In genomic region chr9:114317665-114318357, GRCh38 we compare ENCODE assay signal across 13 cellular contexts. TPM values are rescaled to one million over a fixed set of nuclear protein-coding genes. Genes with fewer than 3 reads are reported as not detected.
DNase-seq lines count a peak whose midpoint lies in the region; ATAC-seq and TF ChIP-seq lines count a peak whose summit lies in the region.
"Had no signal": no experiment of that assay in that cellular context is flagged by ENCODE, and none has a peak within 500 bp of the region (broad histone marks: within the 10 kb centered on the region; RNA-seq: fewer than 3 reads in every experiment).

No MANE protein-coding gene starts in this region.

- no peaks in the 10 kb centered on the region for H3F3A ChIP-seq in SU-DHL-6 (ENCODE audit: insufficient read depth)

- DNase-seq in AG09309 (ENCODE audit: low read depth), result peak; percentile 83
- peak; percentile 64 for DNase-seq in H4 (ENCODE audit: low spot score)
- no peak for DNase-seq in left lobe of liver (ENCODE audit: low spot score)
- no peak for DNase-seq in NCI-H1694 treated with DMSO at 0.1 percent for 48 hours (lab: John Stamatoyannopoulos, UW)
- DNase-seq in 8988T, result no peak
- DNase-seq in GDM1 (lab: John Stamatoyannopoulos, UW), result no peak
- DNase-seq: activated naive CD8-positive, alpha-beta T cell treated with anti-CD3 and anti-CD28 coated beads, Interleukin-2, amount 10 ng/mL, durations not matched to agents 7 days and 5 days; EL; NCI-H69; right cardiac atrium had no signal

- H3K79me2 ChIP-seq in SU-DHL-6 (ENCODE audit: insufficient read depth, low read length), result no peaks in the 10 kb centered on the region

- no peak overlapping the region for H3K27ac ChIP-seq in SU-DHL-6 (ENCODE audit: low read depth, low read length)

- ATAC-seq in left lobe of liver, result peak; percentile 14
- no peak for ATAC-seq in GM21367 (IDR thresholded peaks at IDR 0.05; ENCODE audit: unreplicated experiment)
- ATAC-seq: left lung, right cardiac atrium had no signal

- no peaks in the 10 kb centered on the region for H4K20me1 ChIP-seq in SU-DHL-6 (ENCODE audit: low read depth, low read length)

- no peaks in the 10 kb centered on the region for H3K27me3 ChIP-seq in SU-DHL-6 (ENCODE audit: low read length)
- H3K27me3 ChIP-seq: left lung had no signal

- H3K36me3 ChIP-seq in SU-DHL-6 (ENCODE audit: low read length), result no peaks in the 10 kb centered on the region
- H3K36me3 ChIP-seq: left lung had no signal

- peak overlapping the region; percentile 29 for H2AFZ ChIP-seq in SU-DHL-6 (ENCODE audit: low read depth, low read length, severe bottlenecking)

- no peak for TF ChIP-seq CTCF in AG09309 (IDR thresholded peaks at IDR 0.05; ENCODE audit: control insufficient read depth, insufficient read depth, low read depth, low read length, missing control alignments)
- no peak for TF ChIP-seq CTCF in SU-DHL-6 (IDR thresholded peaks at IDR 0.05; ENCODE audit: insufficient read depth, low read length, poor library complexity, severe bottlenecking)

- H3K4me2 ChIP-seq in SU-DHL-6 (ENCODE audit: low read depth, low read length, poor library complexity, severe bottlenecking), result no peak overlapping the region

- H3K9me2 ChIP-seq in SU-DHL-6 (replicated peaks; ENCODE audit: insufficient read depth, low read length), result no peaks in the 10 kb centered on the region

- no peaks in the 10 kb centered on the region for H3K9me3 ChIP-seq in SU-DHL-6 (ENCODE audit: insufficient read depth, low read length)
- H3K9me3 ChIP-seq: left lung had no signal

- no peak overlapping the region for H3K9ac ChIP-seq in SU-DHL-6 (ENCODE audit: low read length)

- H3K4me3 ChIP-seq in AG09309 (ENCODE audit: control insufficient read depth, low read depth, low read length) (no peak overlapping the region), SU-DHL-6 (ENCODE audit: insufficient read depth, low read length, poor library complexity, severe bottlenecking) (no peak overlapping the region)
- H3K4me3 ChIP-seq: left lung had no signal

RNA-seq across cellular contexts. Expression of gene ORM1, which starts 5.1 kb away (rescaled TPM):
- 0.33 TPM in 1 of 2 replicates, not detected in the other for total RNA-seq in H4 (2014; rRNA removed; shearing (Covaris generic))
- 19,737 TPM for total RNA-seq in left lobe of liver
- total RNA-seq: activated naive CD8-positive, alpha-beta T cell treated with anti-CD3 and anti-CD28 coated beads, Interleukin-2, amount 10 ng/mL, durations not matched to agents 7 days and 5 days had no signal

RNA-seq across cellular contexts. Expression of gene ORM2, which starts 11.9 kb away (rescaled TPM):
- 0.19 TPM in 1 of 2 replicates, not detected in the other for total RNA-seq in H4 (2014; rRNA removed; shearing (Covaris generic))
- 4,103 TPM for total RNA-seq in left lobe of liver
- total RNA-seq: activated naive CD8-positive, alpha-beta T cell treated with anti-CD3 and anti-CD28 coated beads, Interleukin-2, amount 10 ng/mL, durations not matched to agents 7 days and 5 days; right cardiac atrium had no signal

Comparison
In these comparisons a context has a peak if more than half of its experiments do, and no peak if none do; other contexts are left out.
1. DNase-seq: peak in AG09309 (single experiment) and H4 (single experiment); none in left lobe of liver (single experiment), NCI-H1694 treated with DMSO at 0.1 percent for 48 hours (single experiment), 8988T (single experiment) and GDM1 (single experiment).
2. RNA of gene ORM1, which starts 5.1 kb away (total RNA-seq): 19,737 TPM in left lobe of liver (single experiment); 0.33 TPM in H4; every median in the first group is over 1,000 times any median in the second.
3. RNA of gene ORM2, which starts 11.9 kb away (total RNA-seq): 4,103 TPM in left lobe of liver (single experiment); 0.19 TPM in H4; every median in the first group is over 1,000 times any median in the second.